8 cellular contexts compared by ENCODE assay signal in genomic region chr10:102645741-102646609, GRCh38. TPM values are rescaled to one million over a fixed set of nuclear protein-coding genes. Genes with fewer than 3 reads are reported as not detected.
DNase-seq lines count a peak whose midpoint lies in the region; ATAC-seq and TF ChIP-seq lines count a peak whose summit lies in the region.

No MANE protein-coding gene starts in this region.

- peak overlapping the region; percentile 87 to 100 (median 98) for H3K4me3 Mint-ChIP-seq in naive B cell
- H3K4me3 Mint-ChIP-seq in stimulated activated memory B cell treated with anti-CD40 and anti-IgM and Interleukin-4, amounts not matched to agents 10 μg/mL and 1 μg/mL and 100 μg/mL, for 72 hours: peak overlapping the region; percentile 99

- H2AFZ ChIP-seq in OCI-LY1 (ENCODE audit: low read length): no peak overlapping the region

- peak overlapping the region; percentile 98 for H3K27ac ChIP-seq in 22Rv1
- H3K27ac ChIP-seq in OCI-LY1 (ENCODE audit: low read depth, low read length, poor library complexity, severe bottlenecking): peak overlapping the region; percentile 98
- H3K27ac ChIP-seq in esophagus (ENCODE audit: low read depth in 2 of 2, low read length in 1 of 2): peak overlapping the region; percentile 94 to 97

- peak overlapping the region; percentile 90 for H3K9ac ChIP-seq in OCI-LY1 (ENCODE audit: low read length)

- H3K79me2 ChIP-seq in OCI-LY1 (ENCODE audit: insufficient read depth, low read length): peaks cover 5% of the 10 kb centered on the region; the same call in 1 of the 2 replicates

- H3K9me3 ChIP-seq in OCI-LY1 (ENCODE audit: low read length): no peaks in the 10 kb centered on the region
- H3K9me3 ChIP-seq in esophagus (ENCODE audit: control insufficient read depth in 2 of 2, insufficient read depth in 1 of 2, low read depth in 1 of 2, low read length in 1 of 2): no peaks in the 10 kb centered on the region

- ATAC-seq in GM18508 (IDR thresholded peaks at IDR 0.05; ENCODE audit: insufficient read depth, unreplicated experiment) (peak; percentile 24), HG03045 (IDR thresholded peaks at IDR 0.05; ENCODE audit: unreplicated experiment) (peak; percentile 30), naive B cell (ENCODE audit: low read depth in 2 of 2) (peak in 1 of 2 donors; percentile 5)
- peak; percentile 47 for ATAC-seq in stimulated activated memory B cell treated with anti-CD40 and anti-IgM and Interleukin-4, amounts not matched to agents 10 μg/mL and 1 μg/mL and 100 μg/mL, for 72 hours

- no peaks in the 10 kb centered on the region for H3K9me2 ChIP-seq in OCI-LY1 (ENCODE audit: low read depth, low read length)

- H3K36me3 Mint-ChIP-seq in naive B cell: no peaks in the 10 kb centered on the region
- peaks cover 24% of the 10 kb centered on the region for H3K36me3 Mint-ChIP-seq in stimulated activated memory B cell treated with anti-CD40 and anti-IgM and Interleukin-4, amounts not matched to agents 10 μg/mL and 1 μg/mL and 100 μg/mL, for 72 hours

- no peaks in the 10 kb centered on the region for H3K27me3 Mint-ChIP-seq in naive B cell
- no peaks in the 10 kb centered on the region for H3K27me3 Mint-ChIP-seq in stimulated activated memory B cell treated with anti-CD40 and anti-IgM and Interleukin-4, amounts not matched to agents 10 μg/mL and 1 μg/mL and 100 μg/mL, for 72 hours

- peaks cover 57 to 67% (median 67%) of the 10 kb centered on the region in 3 donors for H3K4me1 Mint-ChIP-seq in naive B cell
- H3K4me1 Mint-ChIP-seq in stimulated activated memory B cell treated with anti-CD40 and anti-IgM and Interleukin-4, amounts not matched to agents 10 μg/mL and 1 μg/mL and 100 μg/mL, for 72 hours: peaks cover 62% of the 10 kb centered on the region

- H3K4me1 ChIP-seq in OCI-LY1 (ENCODE audit: insufficient read depth, low read length, severe bottlenecking) (peaks cover 51% of the 10 kb centered on the region), esophagus (ENCODE audit: control insufficient read depth in 2 of 2, insufficient read depth in 2 of 2, low read length in 1 of 2) (peaks cover 25 to 46% of the 10 kb centered on the region in 2 donors)

- no peaks in the 10 kb centered on the region for H4K20me1 ChIP-seq in OCI-LY1 (ENCODE audit: insufficient read depth, low read length)

- peaks cover 0 to 1% (median 0%) of the 10 kb centered on the region in 7 donors for H3K9me3 Mint-ChIP-seq in naive B cell
- peaks cover 3% of the 10 kb centered on the region for H3K9me3 Mint-ChIP-seq in stimulated activated memory B cell treated with anti-CD40 and anti-IgM and Interleukin-4, amounts not matched to agents 10 μg/mL and 1 μg/mL and 100 μg/mL, for 72 hours

- H3K4me3 ChIP-seq in OCI-LY1 (ENCODE audit: low read depth, low read length, poor library complexity, severe bottlenecking) (peak overlapping the region; percentile 90), esophagus (ENCODE audit: low read depth in 1 of 2, low read length in 2 of 2) (peak overlapping the region; percentile 73 to 84)

- TF ChIP-seq CTCF in 22Rv1 (IDR thresholded peaks at IDR 0.05) (no peak), OCI-LY1 (IDR thresholded peaks at IDR 0.05; ENCODE audit: low read length) (no peak)

- WGBS in esophagus, 2 donors: 0 to 1% methylated on average over 29 of the region's 29 CpGs

- H3K27me3 ChIP-seq in OCI-LY1 (ENCODE audit: insufficient read depth, low read length) (no peaks in the 10 kb centered on the region), esophagus (ENCODE audit: control insufficient read depth in 1 of 2, insufficient read depth in 2 of 2, low read length in 2 of 2) (no peaks in the 10 kb centered on the region)

- H3K27ac Mint-ChIP-seq in naive B cell: peak overlapping the region; percentile 97 to 98 (median 98)
- H3K27ac Mint-ChIP-seq in stimulated activated memory B cell treated with anti-CD40 and anti-IgM and Interleukin-4, amounts not matched to agents 10 μg/mL and 1 μg/mL and 100 μg/mL, for 72 hours: peak overlapping the region; percentile 96

- DNase-seq in activated T-cell treated with anti-CD3 and anti-CD28 coated beads for 48 hours (ENCODE audit: low read depth): peak; percentile 71
- peak; percentile 64 for DNase-seq in naive B cell

- H3K36me3 ChIP-seq in OCI-LY1 (ENCODE audit: insufficient read depth, low read length) (no peaks in the 10 kb centered on the region), esophagus (ENCODE audit: control insufficient read depth in 2 of 2, insufficient read depth in 2 of 2, low read length in 1 of 2) (peaks cover 0 to 11% of the 10 kb centered on the region in 2 donors)

- no peaks in the 10 kb centered on the region; the same call in 1 of the 2 replicates for H3F3A ChIP-seq in OCI-LY1 (ENCODE audit: insufficient read depth, low read length)

- H3K4me2 ChIP-seq in OCI-LY1 (ENCODE audit: low read length): peak overlapping the region; percentile 94

RNA-seq across cellular contexts. Expression of gene TRIM8, which starts 1.7 kb away (rescaled TPM):
- 10 to 100 TPM; 26.4 to 33.3 TPM for polyA plus RNA-seq in esophagus
- polyA plus RNA-seq in naive B cell (ENCODE audit: low read depth in 6 of 6): 10 to 100 TPM; 27.1 to 45.8 (median 30.2) TPM
